In the genomic region with DNA sequence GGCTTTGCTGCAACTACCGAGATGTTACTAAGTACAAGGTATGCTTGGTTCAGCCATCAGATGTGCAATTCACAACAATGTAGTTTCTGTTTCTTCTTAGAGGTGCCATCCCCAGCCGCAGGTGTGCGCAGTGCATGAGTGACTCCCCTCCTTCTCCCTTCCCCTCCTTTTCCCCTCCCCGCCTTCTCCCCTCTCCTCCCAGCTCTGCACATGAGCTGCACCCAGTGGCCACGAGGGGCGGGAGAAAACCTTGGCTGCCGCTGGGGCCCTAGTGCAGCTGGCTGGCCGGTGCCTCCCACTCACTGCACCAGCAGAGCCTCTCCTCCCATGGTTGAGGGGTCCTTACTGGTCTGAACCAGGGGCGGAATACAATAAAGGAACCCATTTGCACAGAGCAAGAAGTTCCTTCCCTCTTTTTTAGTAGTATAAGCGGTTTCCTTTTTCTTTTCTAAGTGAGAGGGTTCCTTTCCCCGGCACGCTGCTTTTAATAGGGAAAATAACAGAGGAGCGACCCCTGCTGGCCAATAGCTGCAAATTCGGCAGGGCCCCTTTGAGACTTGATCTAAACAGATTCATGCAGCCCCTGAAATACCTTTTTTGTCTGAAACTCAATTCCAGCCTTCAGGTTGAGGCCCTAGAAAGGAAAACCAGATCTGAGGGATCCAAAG, we compare ENCODE assay signal across 9 cellular contexts. TPM values are rescaled to one million over a fixed set of nuclear protein-coding genes. Genes with fewer than 3 reads are reported as not detected.
DNase-seq lines count a peak whose midpoint lies in the region; ATAC-seq and TF ChIP-seq lines count a peak whose summit lies in the region.
"Had no signal": no experiment of that assay in that cellular context is flagged by ENCODE, and none has a peak within 500 bp of the region (broad histone marks: within the 10 kb centered on the region; RNA-seq: fewer than 3 reads in every experiment).

No MANE protein-coding gene starts in this region.

- peak; percentile 59 for TF ChIP-seq CTCF in cardiac fibroblast (IDR thresholded peaks at IDR 0.05; ENCODE audit: low read depth, low read length)

- H2BK5ac ChIP-seq in neuronal stem cell (ENCODE audit: low read length): no peak overlapping the region

- no peaks in the 10 kb centered on the region for H4K20me1 ChIP-seq in Karpas-422 (ENCODE audit: insufficient read depth, low read depth, low read length)

- H3K23ac ChIP-seq in neuronal stem cell (ENCODE audit: low read depth, low read length, poor library complexity): no peak overlapping the region

- no peak overlapping the region for H2AK5ac ChIP-seq in neuronal stem cell (ENCODE audit: low read depth, low read length)

- H3K9me3 ChIP-seq in Karpas-422 (ENCODE audit: low read length) (peaks cover 3% of the 10 kb centered on the region), neuronal stem cell (replicated peaks in 1 of 2; ENCODE audit: control insufficient read depth in 2 of 2, insufficient read depth in 1 of 2, low read depth in 1 of 2, low read length in 2 of 2) (peaks cover 0 to 14% of the 10 kb centered on the region in 2 donors)

- no peak overlapping the region for H2BK120ac ChIP-seq in neuronal stem cell (ENCODE audit: low read depth, low read length)

- H4K91ac ChIP-seq in neuronal stem cell (ENCODE audit: low read depth, low read length, poor library complexity): no peak overlapping the region

- no peak overlapping the region for H3K27ac ChIP-seq in Karpas-422 (ENCODE audit: low read length)
- no peak overlapping the region for H3K27ac ChIP-seq in neuronal stem cell (replicated peaks; ENCODE audit: low read length)

- H2AFZ ChIP-seq in Karpas-422 (ENCODE audit: low read length) (no peak overlapping the region), neuronal stem cell (ENCODE audit: low read length) (peak overlapping the region; percentile 75)

- H3K27me3 ChIP-seq in Karpas-422 (ENCODE audit: low read length): peaks cover 2% of the 10 kb centered on the region; the same call in 1 of the 2 replicates
- peaks cover 0 to 3% (median 0%) of the 10 kb centered on the region in 3 experiments for H3K27me3 ChIP-seq in neuronal stem cell (ENCODE audit: control insufficient read depth in 3 of 3, insufficient read depth in 3 of 3, low read depth in 1 of 3, low read length in 3 of 3)

- H2BK15ac ChIP-seq in neuronal stem cell (ENCODE audit: low read length): no peak overlapping the region

- H2BK12ac ChIP-seq in neuronal stem cell (ENCODE audit: low read length): no peak overlapping the region

- no CpG with 5 or more reads among the region's 14 CpGs for WGBS in neuronal stem cell (ENCODE audit: extremely low coverage in 2 of 2, insufficient read length in 2 of 2, insufficient replicate concordance in 1 of 2), 2 donors

- H3K36me3 ChIP-seq in Karpas-422 (ENCODE audit: insufficient read depth, low read length): no peaks in the 10 kb centered on the region
- H3K36me3 ChIP-seq in neuronal stem cell (replicated peaks in 1 of 2; ENCODE audit: control insufficient read depth in 2 of 2, insufficient read depth in 2 of 2, low read length in 2 of 2): no peaks in the 10 kb centered on the region

- H3K4me1 ChIP-seq in Karpas-422 (ENCODE audit: low read length): peaks cover 14% of the 10 kb centered on the region
- no peaks in the 10 kb centered on the region for H3K4me1 ChIP-seq in neuronal stem cell (ENCODE audit: control insufficient read depth in 2 of 2, insufficient read depth in 1 of 2, low read depth in 1 of 2, low read length in 2 of 2)

- H4K8ac ChIP-seq in neuronal stem cell (ENCODE audit: low read depth, low read length): no peak overlapping the region

- no peak overlapping the region for H3K4ac ChIP-seq in neuronal stem cell (ENCODE audit: low read length)

- no peak overlapping the region for H3K9ac ChIP-seq in Karpas-422 (ENCODE audit: low read length)
- no peak overlapping the region for H3K9ac ChIP-seq in neuronal stem cell (ENCODE audit: low read depth, low read length, poor library complexity)

- no peak overlapping the region for H3K4me3 ChIP-seq in Karpas-422 (ENCODE audit: low read length)
- no peak overlapping the region for H3K4me3 ChIP-seq in cardiac fibroblast (replicated peaks in 1 of 2; ENCODE audit: low read depth in 2 of 2, low read length in 2 of 2)
- H3K4me3 ChIP-seq in neuronal stem cell (ENCODE audit: low read length in 2 of 2): peak overlapping the region in 1 of 2 donors; percentile 21

- DNase-seq in ELR (ENCODE audit: low read depth): peak; percentile 39
- DNase-seq in Karpas-422: peak; percentile 82
- DNase-seq in cardiac fibroblast (ENCODE audit: low read depth in 2 of 2): peak; percentile 21 to 47
- DNase-seq in neuronal stem cell (ENCODE audit: low spot score): no peak
- no peak for DNase-seq in 8988T
- no peak for DNase-seq in NCI-H2107 (lab: John Stamatoyannopoulos, UW)

- no peaks in the 10 kb centered on the region for H3K79me2 ChIP-seq in Karpas-422 (ENCODE audit: low read length)

- H3K9me2 ChIP-seq in Karpas-422 (replicated peaks; ENCODE audit: insufficient read depth, low read length): no peaks in the 10 kb centered on the region

- H3K4me2 ChIP-seq in Karpas-422 (ENCODE audit: low read depth, low read length, poor library complexity, severe bottlenecking): no peak overlapping the region
- no peak overlapping the region for H3K4me2 ChIP-seq in neuronal stem cell (ENCODE audit: insufficient read depth, low read length, poor library complexity, severe bottlenecking)

- H3K14ac ChIP-seq in neuronal stem cell (ENCODE audit: low read length): no peak overlapping the region

- H3K79me1 ChIP-seq in neuronal stem cell (ENCODE audit: low read depth, low read length): no peaks in the 10 kb centered on the region

- no peak for ATAC-seq in HG03097 (IDR thresholded peaks at IDR 0.05; ENCODE audit: low FRiP score, unreplicated experiment)

- no peak overlapping the region for H3K18ac ChIP-seq in neuronal stem cell (ENCODE audit: low read length)

RNA-seq across cellular contexts. Expression of a gene that starts 7.8 kb away (rescaled TPM):
- not detected in 2 replicates for total RNA-seq in Karpas-422 (2014; rRNA removed; shearing (Covaris generic); ENCODE audit: low replicate concordance)
- not detected for polyA plus RNA-seq in neuronal stem cell (2013, experiment 1 of 2)
- polyA plus RNA-seq in neuronal stem cell (2013, experiment 2 of 2): not detected
- total RNA-seq: renal cortical epithelial cell, temporal lobe had no signal

RNA-seq across cellular contexts. Expression of a gene that starts 8.6 kb away (rescaled TPM):
- total RNA-seq in Karpas-422 (2014; rRNA removed; shearing (Covaris generic); ENCODE audit: low replicate concordance): not detected in 2 replicates
- polyA plus RNA-seq in neuronal stem cell (2013, experiment 1 of 2): not detected
- polyA plus RNA-seq in neuronal stem cell (2013, experiment 2 of 2): not detected
- total RNA-seq: renal cortical epithelial cell, temporal lobe had no signal

RNA-seq across cellular contexts. Expression of a gene that starts 22.6 kb away (rescaled TPM):
- not detected in 2 replicates for total RNA-seq in Karpas-422 (2014; rRNA removed; shearing (Covaris generic); ENCODE audit: low replicate concordance)
- polyA plus RNA-seq in neuronal stem cell (2013, experiment 1 of 2): not detected
- polyA plus RNA-seq in neuronal stem cell (2013, experiment 2 of 2): not detected
- total RNA-seq: renal cortical epithelial cell, temporal lobe had no signal

RNA-seq across cellular contexts. Expression of a gene that starts 27.8 kb away (rescaled TPM):
- not detected in 2 replicates for total RNA-seq in Karpas-422 (2014; rRNA removed; shearing (Covaris generic); ENCODE audit: low replicate concordance)
- not detected for polyA plus RNA-seq in neuronal stem cell (2013, experiment 1 of 2)
- polyA plus RNA-seq in neuronal stem cell (2013, experiment 2 of 2): not detected
- total RNA-seq: renal cortical epithelial cell, temporal lobe had no signal

RNA-seq across cellular contexts. Expression of a gene that starts 54.9 kb away (rescaled TPM):
- not detected in 2 replicates for total RNA-seq in Karpas-422 (2014; rRNA removed; shearing (Covaris generic); ENCODE audit: low replicate concordance)
- 0.03 TPM for polyA plus RNA-seq in neuronal stem cell (2013, experiment 1 of 2)
- polyA plus RNA-seq in neuronal stem cell (2013, experiment 2 of 2): not detected
- total RNA-seq: renal cortical epithelial cell, temporal lobe had no signal

Comparison
In these comparisons a context has a peak if more than half of its experiments do, and no peak if none do; other contexts are left out.
1. DNase-seq: peak in ELR (single experiment), Karpas-422 (single experiment) and cardiac fibroblast (2 of 2); none in neuronal stem cell (single experiment), 8988T (single experiment) and NCI-H2107 (single experiment).